Comparison of ENCODE assay signal across 25 cellular contexts in genomic region chr3:59250600-59250999, GRCh38.
"Had no signal": no experiment of that assay in that cellular context is flagged by ENCODE, and none has a peak within 500 bp of the region (broad histone marks: within the 10 kb centered on the region; RNA-seq: fewer than 3 reads in every experiment).

No MANE protein-coding gene starts in this region.

- H3K4me3 Mint-ChIP-seq: naive thymus-derived CD8-positive, alpha-beta T cell; nephron progenitor cell; neural progenitor cell; stimulated activated effector memory CD8-positive, alpha-beta T cell treated with anti-CD3 and anti-CD28 coated beads, Interleukin-12 subunit alpha, Interleukin-12 subunit beta, amount 100 ng/mL, for 72 hours; stimulated activated naive CD8-positive, alpha-beta T cell treated with anti-CD3 and anti-CD28 coated beads, Interleukin-15, Interleukin-2, amounts not matched to agents 100 ng/mL and 50 ng/mL, for 24 hours; type B pancreatic cell had no signal

- H3K9me3 Mint-ChIP-seq: neural progenitor cell, type B pancreatic cell had no signal

- H3K27ac ChIP-seq: lower lobe of right lung, neural progenitor cell, ovary, right atrium auricular region, right lobe of liver, suprapubic skin, thoracic aorta, tibial artery, uterus had no signal

- H2AFZ ChIP-seq: neural progenitor cell had no signal

- H3K9me3 ChIP-seq: left lung, lower lobe of right lung, ovary, right atrium auricular region, right lobe of liver, suprapubic skin, thoracic aorta, tibial artery, uterus had no signal

- H3K36me3 Mint-ChIP-seq: naive thymus-derived CD8-positive, alpha-beta T cell; neural progenitor cell; stimulated activated effector memory CD8-positive, alpha-beta T cell treated with anti-CD3 and anti-CD28 coated beads, Interleukin-12 subunit alpha, Interleukin-12 subunit beta, amount 100 ng/mL, for 72 hours; type B pancreatic cell had no signal

- H3K27me3 Mint-ChIP-seq: naive thymus-derived CD8-positive, alpha-beta T cell; progenitor cell of endocrine pancreas; stimulated activated naive CD8-positive, alpha-beta T cell treated with anti-CD3 and anti-CD28 coated beads, Interleukin-15, Interleukin-2, amounts not matched to agents 100 ng/mL and 50 ng/mL, for 24 hours had no signal

- H3K4me1 ChIP-seq: lower lobe of right lung, right lobe of liver, tibial artery, uterus had no signal

- H3K27ac Mint-ChIP-seq: naive thymus-derived CD8-positive, alpha-beta T cell; nephron progenitor cell; neural progenitor cell; stimulated activated effector memory CD8-positive, alpha-beta T cell treated with anti-CD3 and anti-CD28 coated beads, Interleukin-12 subunit alpha, Interleukin-12 subunit beta, amount 100 ng/mL, for 72 hours; stimulated activated naive CD8-positive, alpha-beta T cell treated with anti-CD3 and anti-CD28 coated beads, Interleukin-15, Interleukin-2, amounts not matched to agents 100 ng/mL and 50 ng/mL, for 24 hours; type B pancreatic cell had no signal

- ATAC-seq: left colon; lower lobe of right lung; naive thymus-derived CD8-positive, alpha-beta T cell; right lobe of liver; stimulated activated effector memory CD8-positive, alpha-beta T cell treated with anti-CD3 and anti-CD28 coated beads, Interleukin-12 subunit alpha, Interleukin-12 subunit beta, amount 100 ng/mL, for 72 hours had no signal

- H3K4me3 ChIP-seq: left lung, lower lobe of right lung, neural progenitor cell, ovary, right atrium auricular region, right lobe of liver, smooth muscle cell, suprapubic skin, thoracic aorta, tibial artery, uterus had no signal

- H3K36me3 ChIP-seq: left lung, lower lobe of right lung, neural progenitor cell, ovary, right atrium auricular region, right lobe of liver, suprapubic skin, thoracic aorta, tibial artery, uterus had no signal

- H3K9ac ChIP-seq: neural progenitor cell had no signal

- H3K4me2 ChIP-seq: neural progenitor cell, smooth muscle cell had no signal

- DNase-seq: hippocampal formation; kidney; left colon; left lung; lower lobe of right lung; mammary epithelial cell; mesenchymal stem cell; naive thymus-derived CD8-positive, alpha-beta T cell; nephron progenitor cell; ovary; right lobe of liver; stimulated activated CD4-positive, alpha-beta T cell treated with anti-CD3 and anti-CD28 coated beads, Interleukin-1b, Interleukin-23, amount 100 ng/mL, for 48 hours; stimulated activated CD4-positive, alpha-beta T cell treated with anti-CD3 and anti-CD28 coated beads, Interleukin-2, amount 100 ng/mL, for 48 hours; stimulated activated naive CD4-positive, alpha-beta T cell; tibial artery; uterus had no signal

- H3K27me3 ChIP-seq: left lung, neural progenitor cell, ovary, right atrium auricular region, right lobe of liver, suprapubic skin, tibial artery, uterus had no signal
